ENCODE assay signal across 22 cellular contexts in the genomic region with DNA sequence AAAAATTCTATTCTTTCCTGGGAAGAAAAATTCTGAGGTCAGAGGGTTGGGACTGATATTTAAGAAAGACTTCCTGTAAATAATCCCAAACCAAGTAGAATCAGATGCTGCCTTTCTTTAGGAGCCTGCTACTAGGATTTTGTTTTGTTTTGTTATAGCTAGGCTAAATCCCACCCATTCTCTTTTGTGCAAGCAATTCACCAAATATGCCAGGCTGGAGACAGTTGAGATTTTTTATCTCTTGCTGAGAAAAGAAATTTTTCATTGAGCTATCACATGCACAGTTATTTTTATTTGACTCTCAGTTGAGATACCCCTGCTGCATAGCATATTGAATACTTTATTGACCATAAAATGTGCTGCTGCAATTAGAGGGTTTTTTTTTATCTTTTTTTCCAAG.
DNase-seq lines count a peak whose midpoint lies in the region; ATAC-seq and TF ChIP-seq lines count a peak whose summit lies in the region.
"Had no signal": no experiment of that assay in that cellular context is flagged by ENCODE, and none has a peak within 500 bp of the region (broad histone marks: within the 10 kb centered on the region; RNA-seq: fewer than 3 reads in every experiment).

No MANE protein-coding gene starts in this region.

- DNase-seq in cardiac muscle cell (ENCODE audit: low read depth in 1 of 2, low spot score in 1 of 2) (no peak), right cardiac atrium (no peak), foreskin melanocyte (peak; percentile 27), mesothelial cell of epicardium (ENCODE audit: low spot score in 2 of 2, unreplicated experiment in 2 of 2) (no peak), NCI-H2081 (lab: John Stamatoyannopoulos, UW) (no peak)
- DNase-seq in stimulated activated naive CD8-positive, alpha-beta T cell treated with anti-CD3 and anti-CD28 coated beads, Interleukin-15, amount 100 ng/mL, for 72 hours: no peak
- DNase-seq: Caco-2; CD4-positive, CD25-positive, alpha-beta regulatory T cell; CD8-positive, alpha-beta T cell; DMS153; DND-41; GDM1; GOT3; HFFc6 had no signal

- H3K4me1 Mint-ChIP-seq in mesothelial cell of epicardium: peaks cover 17% of the 10 kb centered on the region
- H3K4me1 Mint-ChIP-seq in stimulated activated naive CD8-positive, alpha-beta T cell treated with anti-CD3 and anti-CD28 coated beads, Interleukin-15, amount 100 ng/mL, for 72 hours: no peaks in the 10 kb centered on the region
- H3K4me1 Mint-ChIP-seq: B cell; CD4-positive, CD25-positive, alpha-beta regulatory T cell had no signal

- H3K27me3 ChIP-seq in cardiac muscle cell (no peaks in the 10 kb centered on the region), right cardiac atrium (ENCODE audit: control insufficient read depth, insufficient read depth) (no peaks in the 10 kb centered on the region)
- H3K27me3 ChIP-seq: BLaER1 had no signal

- peak overlapping the region; percentile 61 for H3K27ac ChIP-seq in cardiac muscle cell
- H3K27ac ChIP-seq in right cardiac atrium (ENCODE audit: low read length): no peak overlapping the region
- H3K27ac ChIP-seq: 22Rv1, BLaER1, C4-2B had no signal

- intact Hi-C loops in right cardiac atrium (cut with DNase I): no loop called here

- H3K4me1 ChIP-seq in cardiac muscle cell (ENCODE audit: low read depth) (peaks cover 33% of the 10 kb centered on the region), right cardiac atrium (ENCODE audit: control insufficient read depth, insufficient read depth, low read length) (no peaks in the 10 kb centered on the region)
- H3K4me1 ChIP-seq: BLaER1, Caco-2, HAP-1 had no signal

- no peak overlapping the region for H3K4me3 ChIP-seq in cardiac muscle cell
- H3K4me3 ChIP-seq in right cardiac atrium (ENCODE audit: low read length): no peak overlapping the region
- H3K4me3 ChIP-seq: BLaER1, GM12878, HAP-1 had no signal

- no peaks in the 10 kb centered on the region for H3K36me3 ChIP-seq in cardiac muscle cell
- H3K36me3 ChIP-seq: BLaER1, HAP-1 had no signal

- TF ChIP-seq CTCF in cardiac muscle cell (IDR thresholded peaks at IDR 0.05; ENCODE audit: low read depth, low read length): no peak
- no peak for TF ChIP-seq CTCF in mesothelial cell of epicardium (IDR thresholded peaks at IDR 0.05; ENCODE audit: unreplicated experiment)

- H3K27me3 Mint-ChIP-seq in mesothelial cell of epicardium (ENCODE audit: low read depth): peaks cover 8% of the 10 kb centered on the region
- H3K27me3 Mint-ChIP-seq in stimulated activated naive CD8-positive, alpha-beta T cell treated with anti-CD3 and anti-CD28 coated beads, Interleukin-15, amount 100 ng/mL, for 72 hours: peaks cover 12% of the 10 kb centered on the region
- H3K27me3 Mint-ChIP-seq: B cell; CD4-positive, CD25-positive, alpha-beta regulatory T cell had no signal

- H3K9me3 Mint-ChIP-seq in mesothelial cell of epicardium: no peaks in the 10 kb centered on the region
- no peaks in the 10 kb centered on the region for H3K9me3 Mint-ChIP-seq in stimulated activated naive CD8-positive, alpha-beta T cell treated with anti-CD3 and anti-CD28 coated beads, Interleukin-15, amount 100 ng/mL, for 72 hours
- H3K9me3 Mint-ChIP-seq: CD8-positive, alpha-beta T cell; HFFc6 had no signal

- peak overlapping the region; percentile 65 for H3K27ac Mint-ChIP-seq in mesothelial cell of epicardium
- H3K27ac Mint-ChIP-seq in stimulated activated naive CD8-positive, alpha-beta T cell treated with anti-CD3 and anti-CD28 coated beads, Interleukin-15, amount 100 ng/mL, for 72 hours: no peak overlapping the region
- H3K27ac Mint-ChIP-seq: B cell; CD4-positive, CD25-positive, alpha-beta regulatory T cell; CD8-positive, alpha-beta T cell; HFFc6 had no signal

- no peak for ATAC-seq in right cardiac atrium
- peak; percentile 51 for ATAC-seq in SK-N-SH treated with all-trans-retinoic acid at 6 μM for 48 hours
- no peak for ATAC-seq in GM21526 (IDR thresholded peaks at IDR 0.05; ENCODE audit: low FRiP score, unreplicated experiment)
- no peak for ATAC-seq in stimulated activated naive CD8-positive, alpha-beta T cell treated with anti-CD3 and anti-CD28 coated beads, Interleukin-15, amount 100 ng/mL, for 72 hours
- ATAC-seq: CD8-positive, alpha-beta T cell; GM12878 had no signal

- H3K4me3 Mint-ChIP-seq in mesothelial cell of epicardium: no peak overlapping the region
- no peak overlapping the region for H3K4me3 Mint-ChIP-seq in stimulated activated naive CD8-positive, alpha-beta T cell treated with anti-CD3 and anti-CD28 coated beads, Interleukin-15, amount 100 ng/mL, for 72 hours
- H3K4me3 Mint-ChIP-seq: B cell; CD4-positive, CD25-positive, alpha-beta regulatory T cell; CD8-positive, alpha-beta T cell; HFFc6 had no signal

- H3K36me3 Mint-ChIP-seq in mesothelial cell of epicardium: no peaks in the 10 kb centered on the region
- H3K36me3 Mint-ChIP-seq: CD4-positive, CD25-positive, alpha-beta regulatory T cell; CD8-positive, alpha-beta T cell had no signal

- H3K9me3 ChIP-seq in cardiac muscle cell (ENCODE audit: low read depth): no peaks in the 10 kb centered on the region
- no peaks in the 10 kb centered on the region for H3K9me3 ChIP-seq in right cardiac atrium (ENCODE audit: control insufficient read depth, low read length)
- H3K9me3 ChIP-seq: BLaER1, Caco-2, HAP-1 had no signal

TF ChIP-seq in SK-N-SH treated with all-trans-retinoic acid at 6 μM for 48 hours, 23 proteins besides CTCF, POLR2A, EP300 and RAD21:
- no peak for TF ChIP-seq ARNTL (CRISPR knock-in tag; IDR thresholded peaks at IDR 0.05; ENCODE audit: borderline replicate concordance, low read depth)
